ENCODE assay signal across 15 cellular contexts in the genomic region with DNA sequence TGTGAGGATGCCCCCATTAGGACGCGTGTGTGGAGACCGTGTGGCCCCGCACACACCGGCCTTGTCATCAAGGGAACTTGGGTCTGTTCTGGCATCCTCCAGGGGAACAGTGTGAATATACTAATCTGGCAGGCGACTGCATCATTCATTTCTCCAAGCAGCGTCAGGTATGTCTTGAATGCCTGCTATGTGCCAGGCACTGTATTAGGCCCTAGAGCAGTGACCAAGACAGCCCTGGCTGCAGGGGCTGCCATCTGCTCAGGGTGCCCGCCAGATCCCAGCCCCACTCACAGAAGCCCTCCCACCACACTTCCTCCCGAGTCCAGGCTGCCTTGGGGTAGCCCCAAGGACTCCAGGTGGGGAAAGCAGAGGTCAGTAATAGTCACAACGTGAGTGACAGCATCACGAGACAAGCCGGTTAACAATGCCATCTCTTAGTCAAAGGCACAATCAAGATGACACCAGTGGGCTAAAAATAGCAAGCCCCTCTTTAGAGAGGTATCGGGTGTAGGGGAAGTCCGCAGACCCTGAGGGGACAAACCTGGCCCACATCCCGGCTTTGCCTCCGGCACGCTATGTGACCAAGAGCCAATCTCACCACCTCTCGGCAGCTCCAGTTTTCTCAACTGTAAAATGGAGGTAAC. TPM values are rescaled to one million over a fixed set of nuclear protein-coding genes. Genes with fewer than 3 reads are reported as not detected.
DNase-seq lines count a peak whose midpoint lies in the region; ATAC-seq lines count a peak whose summit lies in the region.
"Had no signal": no experiment of that assay in that cellular context is flagged by ENCODE, and none has a peak within 500 bp of the region (broad histone marks: within the 10 kb centered on the region; RNA-seq: fewer than 3 reads in every experiment).

No MANE protein-coding gene starts in this region.

- no peak overlapping the region for H3K4me3 Mint-ChIP-seq in activated naive CD4-positive, alpha-beta T cell treated with anti-CD3 and anti-CD28 coated beads, Interleukin-2, amount 50 U/mL, for 24 hours
- no peak overlapping the region for H3K4me3 Mint-ChIP-seq in activated CD8-positive, alpha-beta memory T cell treated with anti-CD3 and anti-CD28 coated beads, Interleukin-2, amount 10 ng/mL, durations not matched to agents 7 days and 5 days
- H3K4me3 Mint-ChIP-seq: memory B cell had no signal

- H3K9me3 Mint-ChIP-seq in activated naive CD4-positive, alpha-beta T cell treated with anti-CD3 and anti-CD28 coated beads, Interleukin-2, amount 50 U/mL, for 24 hours, result no peaks in the 10 kb centered on the region
- H3K9me3 Mint-ChIP-seq in activated CD8-positive, alpha-beta memory T cell treated with anti-CD3 and anti-CD28 coated beads, Interleukin-2, amount 10 ng/mL, durations not matched to agents 7 days and 5 days (ENCODE audit: low read depth), result no peaks in the 10 kb centered on the region
- H3K9me3 Mint-ChIP-seq: memory B cell had no signal

- no peaks in the 10 kb centered on the region for H3K27me3 Mint-ChIP-seq in activated naive CD4-positive, alpha-beta T cell treated with anti-CD3 and anti-CD28 coated beads, Interleukin-2, amount 50 U/mL, for 24 hours
- H3K27me3 Mint-ChIP-seq in activated CD8-positive, alpha-beta memory T cell treated with anti-CD3 and anti-CD28 coated beads, Interleukin-2, amount 10 ng/mL, durations not matched to agents 7 days and 5 days, result no peaks in the 10 kb centered on the region
- H3K27me3 Mint-ChIP-seq: memory B cell had no signal

- H3K27ac ChIP-seq in substantia nigra (ENCODE audit: low read depth, low read length, poor library complexity, severe bottlenecking), result peak overlapping the region; percentile 1
- H3K27ac ChIP-seq: pancreas had no signal

- no peak for DNase-seq in activated naive CD4-positive, alpha-beta T cell treated with Interleukin-2 at 50 U/mL for 16 hours
- DNase-seq in RPMI7951 (ENCODE audit: low read depth), result peak; percentile 55
- DNase-seq in substantia nigra (lab: John Stamatoyannopoulos, UW), result no peak
- DNase-seq in activated CD8-positive, alpha-beta memory T cell treated with anti-CD3 and anti-CD28 coated beads, Interleukin-2, amount 10 ng/mL, durations not matched to agents 7 days and 5 days, result no peak
- no peak for DNase-seq in pons (ENCODE audit: low spot score)
- no peak for DNase-seq in activated effector memory CD4-positive, alpha-beta T cell treated with Interleukin-2 at 50 U/mL for 16 hours
- DNase-seq: activated CD8-positive, alpha-beta memory T cell treated with anti-CD3 and anti-CD28 coated beads for 24 hours; amygdala; cortex of kidney; DMS 273 treated with DMSO at 0.1 percent for 48 hours; Kasumi-1 had no signal

- peaks cover 57% of the 10 kb centered on the region for H3K4me1 Mint-ChIP-seq in activated naive CD4-positive, alpha-beta T cell treated with anti-CD3 and anti-CD28 coated beads, Interleukin-2, amount 50 U/mL, for 24 hours
- peaks cover 46% of the 10 kb centered on the region for H3K4me1 Mint-ChIP-seq in activated CD8-positive, alpha-beta memory T cell treated with anti-CD3 and anti-CD28 coated beads, Interleukin-2, amount 10 ng/mL, durations not matched to agents 7 days and 5 days

- H3K27ac Mint-ChIP-seq in activated naive CD4-positive, alpha-beta T cell treated with anti-CD3 and anti-CD28 coated beads, Interleukin-2, amount 50 U/mL, for 24 hours, result peak overlapping the region; percentile 70
- H3K27ac Mint-ChIP-seq in activated CD8-positive, alpha-beta memory T cell treated with anti-CD3 and anti-CD28 coated beads, Interleukin-2, amount 10 ng/mL, durations not matched to agents 7 days and 5 days, result no peak overlapping the region
- H3K27ac Mint-ChIP-seq: memory B cell had no signal

- H3K36me3 Mint-ChIP-seq in activated naive CD4-positive, alpha-beta T cell treated with anti-CD3 and anti-CD28 coated beads, Interleukin-2, amount 50 U/mL, for 24 hours, result no peaks in the 10 kb centered on the region
- H3K36me3 Mint-ChIP-seq in activated CD8-positive, alpha-beta memory T cell treated with anti-CD3 and anti-CD28 coated beads, Interleukin-2, amount 10 ng/mL, durations not matched to agents 7 days and 5 days, result no peaks in the 10 kb centered on the region
- H3K36me3 Mint-ChIP-seq: memory B cell had no signal

- CTCF ChIA-PET in activated CD8-positive, alpha-beta memory T cell treated with anti-CD3 and anti-CD28 coated beads, Interleukin-2, amount 10 ng/mL, durations not matched to agents 7 days and 5 days (lab: Charles Lee), result interaction anchor here (1.1 to 30.3 kb wide), 2 partner anchors 15 to 46 kb away, joined by 4 to 438 read pairs; no protein-coding TSS in a partner anchor

- ATAC-seq in HG02678 (IDR thresholded peaks at IDR 0.05; ENCODE audit: unreplicated experiment), result peak; percentile 48
- no peak for ATAC-seq in activated CD8-positive, alpha-beta memory T cell treated with anti-CD3 and anti-CD28 coated beads, Interleukin-2, amount 10 ng/mL, durations not matched to agents 7 days and 5 days

RNA-seq across cellular contexts. Expression of a gene that starts 7.5 kb away (rescaled TPM):
- 70.7 and 82.5 TPM in 2 replicates for total RNA-seq in RPMI7951 (2014; rRNA removed; shearing (Covaris generic))
- total RNA-seq in activated CD8-positive, alpha-beta memory T cell treated with anti-CD3 and anti-CD28 coated beads, Interleukin-2, amount 10 ng/mL, durations not matched to agents 7 days and 5 days, result 100 to 1,000 TPM; 326 to 386 TPM

RNA-seq across cellular contexts. Expression of a gene that starts 41.7 kb away (rescaled TPM):
- 0.20 and 0.48 TPM in 2 replicates for total RNA-seq in RPMI7951 (2014; rRNA removed; shearing (Covaris generic))
- under 1 TPM in 1 of 2 experiments, not detected in 1; 0.32 TPM for total RNA-seq in activated CD8-positive, alpha-beta memory T cell treated with anti-CD3 and anti-CD28 coated beads, Interleukin-2, amount 10 ng/mL, durations not matched to agents 7 days and 5 days
